14 cellular contexts compared by ENCODE assay signal in the genomic region with DNA sequence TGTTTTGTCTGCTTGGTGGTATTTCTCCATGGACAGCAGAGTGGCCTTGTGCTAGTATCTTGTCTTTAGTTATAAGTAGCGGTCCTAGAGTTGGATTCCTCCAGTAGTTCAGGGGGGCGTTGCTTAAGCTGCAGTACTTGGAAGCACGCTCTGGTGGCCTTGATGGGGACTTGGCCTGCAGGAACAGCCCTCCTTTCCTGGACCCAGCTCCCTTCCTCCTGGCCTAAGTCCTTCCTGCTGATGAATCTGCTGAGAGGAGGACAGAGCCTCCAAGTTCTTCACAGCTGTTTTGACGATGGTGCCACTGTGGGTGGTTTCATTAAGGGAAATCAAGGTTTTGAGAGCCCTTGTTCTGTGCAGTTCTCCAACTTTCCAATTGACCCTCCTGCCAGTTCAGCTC. TPM values are rescaled to one million over a fixed set of nuclear protein-coding genes. Genes with fewer than 3 reads are reported as not detected.
DNase-seq lines count a peak whose midpoint lies in the region; ATAC-seq and TF ChIP-seq lines count a peak whose summit lies in the region.
"Had no signal": no experiment of that assay in that cellular context is flagged by ENCODE, and none has a peak within 500 bp of the region (broad histone marks: within the 10 kb centered on the region; RNA-seq: fewer than 3 reads in every experiment).

No MANE protein-coding gene starts in this region.

- no peak overlapping the region for H3K27ac ChIP-seq in right atrium auricular region
- H3K27ac ChIP-seq in spleen, result no peak overlapping the region
- H3K27ac ChIP-seq: BLaER1 treated with 17β-estradiol and CSF1 and Interleukin-3, amounts not matched to agents 10 nM and 100 nM had no signal

- intact Hi-C loops in Right ventricle myocardium inferior (cut with DNase I), result no loop called here
- intact Hi-C loops in spleen (cut with DNase I; ENCODE audit: low total_unique reads), result no loop called here

- H3K27ac Mint-ChIP-seq in endothelial cell (ENCODE audit: unreplicated experiment), result no peak overlapping the region
- H3K27ac Mint-ChIP-seq: B cell; CD8-positive, alpha-beta T cell had no signal

- H3K27me3 Mint-ChIP-seq in endothelial cell (ENCODE audit: unreplicated experiment), result no peaks in the 10 kb centered on the region
- H3K27me3 Mint-ChIP-seq: B cell had no signal

- H3K4me1 Mint-ChIP-seq in endothelial cell (ENCODE audit: unreplicated experiment), result peaks cover 2% of the 10 kb centered on the region
- H3K4me1 Mint-ChIP-seq: B cell had no signal

- WGBS in spleen, 5 donors, result 70 to 89% (median 86%) methylated on average over 4 of the region's 4 CpGs

- peaks cover 20% of the 10 kb centered on the region for H3K36me3 ChIP-seq in right atrium auricular region
- H3K36me3 ChIP-seq in spleen, result peaks cover 0 to 85% (median 26%) of the 10 kb centered on the region in 6 donors

- peak overlapping the region; percentile 9 for H3K4me3 Mint-ChIP-seq in endothelial cell (ENCODE audit: unreplicated experiment)
- H3K4me3 Mint-ChIP-seq: B cell; CD8-positive, alpha-beta T cell had no signal

- DNase-seq in right atrium auricular region (ENCODE audit: low spot score) (peak; percentile 21), Right ventricle myocardium inferior (ENCODE audit: missing footprints) (no peak), endothelial cell (ENCODE audit: low spot score) (no peak), spleen (peak; percentile 21), activated gamma-delta T cell treated with Interleukin-2 at 50 U/mL for 16 hours (no peak)
- DNase-seq: Calu3, DMS79 treated with DMSO at 0.1 percent for 48 hours, GF-D8, GOT3, H7 had no signal

- peaks cover 0 to 5% of the 10 kb centered on the region in 2 donors for H3K9me3 ChIP-seq in right atrium auricular region
- H3K9me3 ChIP-seq in spleen, result peaks cover 0 to 12% (median 0%) of the 10 kb centered on the region in 8 donors

- H3K4me1 ChIP-seq in right atrium auricular region (no peaks in the 10 kb centered on the region), spleen (no peaks in the 10 kb centered on the region)

- H3K27me3 ChIP-seq in right atrium auricular region, result no peaks in the 10 kb centered on the region
- no peaks in the 10 kb centered on the region for H3K27me3 ChIP-seq in spleen (replicated peaks in 1 of 7)
- H3K27me3 ChIP-seq: BLaER1 treated with 17β-estradiol and CSF1 and Interleukin-3, amounts not matched to agents 10 nM and 100 nM had no signal

- H3K9me3 Mint-ChIP-seq in endothelial cell (ENCODE audit: unreplicated experiment), result no peaks in the 10 kb centered on the region

- H3K4me3 ChIP-seq in right atrium auricular region (no peak overlapping the region), spleen (no peak overlapping the region)
- H3K4me3 ChIP-seq: BLaER1 treated with 17β-estradiol and CSF1 and Interleukin-3, amounts not matched to agents 10 nM and 100 nM had no signal

- TF ChIP-seq POLR2A in spleen (IDR thresholded peaks at IDR 0.05), result no peak

- TF ChIP-seq CTCF in right atrium auricular region (IDR thresholded peaks at IDR 0.05) (no peak), endothelial cell (IDR thresholded peaks at IDR 0.05; ENCODE audit: unreplicated experiment) (no peak), spleen (IDR thresholded peaks at IDR 0.05 in 8 of 11, conservative IDR thresholded peaks at IDR 0.05 in 3 of 11) (no peak)

- peaks cover 35% of the 10 kb centered on the region for H3K36me3 Mint-ChIP-seq in endothelial cell (ENCODE audit: low read depth, unreplicated experiment)

- ATAC-seq in Right ventricle myocardium inferior (no peak), HG03469 (IDR thresholded peaks at IDR 0.05; ENCODE audit: unreplicated experiment) (no peak)
- ATAC-seq: CD8-positive, alpha-beta T cell had no signal

RNA-seq across cellular contexts. Expression of a gene that starts 38.6 kb away (rescaled TPM):
- total RNA-seq in right atrium auricular region (10 to 100 TPM; 13.7 to 24.2 TPM), Right ventricle myocardium inferior (14.6 TPM), endothelial cell (ENCODE audit: unreplicated experiment) (14.9 TPM), spleen (10 to 100 TPM; 10.2 to 40.6 (median 15.6) TPM)
- 1 to 10 TPM; 6.8 to 8.6 (median 7.6) TPM for polyA plus RNA-seq in spleen

Comparison
In these comparisons a context has a peak if more than half of its experiments do, and no peak if none do; other contexts are left out.
1. DNase-seq: peak in right atrium auricular region (single experiment) and spleen (single experiment); none in Right ventricle myocardium inferior (single experiment), endothelial cell (single experiment) and activated gamma-delta T cell treated with Interleukin-2 at 50 U/mL for 16 hours (single experiment).